Comparison of ENCODE assay signal across 7 cellular contexts in the genomic region with DNA sequence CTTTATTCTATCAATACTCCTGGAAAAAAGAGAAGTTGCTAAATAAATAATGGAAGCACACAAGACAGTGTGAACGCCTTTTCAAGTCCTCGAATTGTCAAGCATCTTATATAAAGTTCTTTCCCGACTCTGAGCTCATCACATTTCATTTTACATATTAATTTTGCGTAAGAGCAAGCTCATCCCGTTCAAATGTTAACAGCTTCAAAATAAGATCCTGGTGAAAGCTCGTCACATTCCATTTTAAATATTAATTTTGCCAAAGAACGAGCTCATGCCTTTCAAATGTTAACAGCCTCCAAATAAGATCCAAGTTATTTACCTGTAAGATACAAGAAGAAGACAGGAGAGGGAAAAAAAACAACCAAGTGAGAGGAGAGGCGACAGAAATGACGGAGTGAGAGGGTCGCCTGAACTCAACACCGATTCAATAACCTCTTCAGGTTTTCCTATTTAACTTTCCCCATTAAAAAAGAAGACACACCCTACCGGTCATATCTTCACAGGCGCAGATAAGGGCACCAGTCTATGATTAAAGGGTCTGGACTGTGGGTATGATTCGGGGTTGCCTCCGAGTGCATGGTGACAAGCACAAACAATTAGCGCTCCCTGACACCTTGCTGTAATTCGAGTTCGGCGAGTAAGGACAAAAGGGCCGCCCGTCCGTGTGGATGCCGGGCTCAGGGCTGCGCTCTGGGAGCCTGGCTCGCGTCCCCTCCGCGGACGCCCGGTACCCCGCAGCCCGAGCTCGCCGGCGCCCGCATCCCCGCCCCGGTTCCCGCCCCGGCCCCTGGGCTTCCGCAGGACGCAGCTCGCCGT.
DNase-seq lines count a peak whose midpoint lies in the region; ATAC-seq and TF ChIP-seq lines count a peak whose summit lies in the region.

No MANE protein-coding gene starts in this region.

- H3K4me3 ChIP-seq in fibroblast of villous mesenchyme (ENCODE audit: low read depth, low read length), result peak overlapping the region; percentile 82
- H3K4me3 ChIP-seq in prostate gland, result peak overlapping the region; percentile 71 to 82

- H3K36me3 ChIP-seq in prostate gland, result no peaks in the 10 kb centered on the region

- DNase-seq in ELF-1 (ENCODE audit: low read depth, low spot score), result peak; percentile 53
- peak; percentile 67 for DNase-seq in LoVo (ENCODE audit: low spot score)
- peak; percentile 14 for DNase-seq in activated CD4-positive, alpha-beta T cell treated with anti-CD3 and anti-CD28 coated beads, Interleukin-2, amount 50 U/mL, for 1 hour
- peak; percentile 47 for DNase-seq in fibroblast of villous mesenchyme (ENCODE audit: low read depth)
- peak; percentile 14 for DNase-seq in prostate gland (ENCODE audit: low spot score)
- DNase-seq in GM20000 (ENCODE audit: low spot score), result no peak

- peak; percentile 15 for ATAC-seq in GM21447 (IDR thresholded peaks at IDR 0.05; ENCODE audit: unreplicated experiment)

- H3K9me3 ChIP-seq in prostate gland, result no peaks in the 10 kb centered on the region

- H3K27ac ChIP-seq in prostate gland, result peak overlapping the region; percentile 81 to 95

- H3K27me3 ChIP-seq in prostate gland (replicated peaks; ENCODE audit: insufficient read depth), result no peaks in the 10 kb centered on the region

- no peak for TF ChIP-seq POLR2A in prostate gland (IDR thresholded peaks at IDR 0.05)

- WGBS in prostate gland, result 2% methylated on average over 44 of the region's 44 CpGs

- TF ChIP-seq CTCF in fibroblast of villous mesenchyme (IDR thresholded peaks at IDR 0.05; ENCODE audit: insufficient read depth, low read depth, low read length) (peak; percentile 19), prostate gland (IDR thresholded peaks at IDR 0.05) (peak in 2 of 4 experiments; percentile 7 to 26), GM20000 (IDR thresholded peaks at IDR 0.05; ENCODE audit: extremely low read depth, missing control alignments) (no peak)

- intact Hi-C loops in prostate gland (cut with DNase I), result loop anchor here (2.0 to 5.0 kb wide), 3 partner anchors 51 to 113 kb away; partner anchors contain the start of gene RHEB

- peaks cover 3% of the 10 kb centered on the region for H3K4me1 ChIP-seq in prostate gland (replicated peaks)
